ENCODE assay signal across 8 cellular contexts in genomic region chr3:160012108-160012507, GRCh38. TPM values are rescaled to one million over a fixed set of nuclear protein-coding genes. Genes with fewer than 3 reads are reported as not detected.
DNase-seq lines count a peak whose midpoint lies in the region; ATAC-seq and TF ChIP-seq lines count a peak whose summit lies in the region.

No MANE protein-coding gene starts in this region.

- H3K27me3 ChIP-seq in stomach: no peaks in the 10 kb centered on the region

- TF ChIP-seq EP300 in stomach (IDR thresholded peaks at IDR 0.05): no peak

- ATAC-seq in GM21717 (IDR thresholded peaks at IDR 0.05; ENCODE audit: unreplicated experiment) (peak; percentile 81), HG03457 (IDR thresholded peaks at IDR 0.05; ENCODE audit: unreplicated experiment) (peak; percentile 70), mucosa of descending colon (peak; percentile 66), SK-N-SH treated with all-trans-retinoic acid at 6 μM for 48 hours (no peak)

- no peak for TF ChIP-seq POLR2A in stomach (IDR thresholded peaks at IDR 0.05)

- no peak overlapping the region for H3K27ac ChIP-seq in stomach

- H3K4me3 ChIP-seq in mucosa of descending colon: no peak overlapping the region
- no peak overlapping the region for H3K4me3 ChIP-seq in stomach

- intact Hi-C loops in mucosa of descending colon (cut with DNase I, micrococcal nuclease) (loop anchor here in 1 of 2 donors (10.0 kb wide), 1 partner anchor 397 kb away; no protein-coding TSS in a partner anchor), stomach (cut with DNase I; ENCODE audit: low total_unique reads) (no loop called here)

- H3K9me3 ChIP-seq in mucosa of descending colon (no peaks in the 10 kb centered on the region), stomach (no peaks in the 10 kb centered on the region)

- WGBS in stomach, 5 donors: 45 to 55% (median 52%) methylated on average over 2 of the region's 2 CpGs

- H3K4me1 ChIP-seq in mucosa of descending colon (ENCODE audit: low read depth) (no peaks in the 10 kb centered on the region), stomach (no peaks in the 10 kb centered on the region)

- DNase-seq in SKM-1 (lab: John Stamatoyannopoulos, UW; ENCODE audit: unreplicated experiment) (peak; percentile 9), SKM-1 treated with dmso at 0.1 percent for 144 hours (lab: John Stamatoyannopoulos, UW; ENCODE audit: unreplicated experiment) (no peak), mucosa of descending colon (no peak), stomach (no peak), NCI-H2081 treated with DMSO at 0.1 percent for 48 hours (lab: John Stamatoyannopoulos, UW) (no peak)

- TF ChIP-seq CTCF in mucosa of descending colon (IDR thresholded peaks at IDR 0.05) (no peak), stomach (IDR thresholded peaks at IDR 0.05) (no peak)

- H3K36me3 ChIP-seq in mucosa of descending colon (ENCODE audit: low read depth) (no peaks in the 10 kb centered on the region), stomach (no peaks in the 10 kb centered on the region)

TF ChIP-seq in SK-N-SH treated with all-trans-retinoic acid at 6 μM for 48 hours, 23 proteins besides CTCF, POLR2A, EP300 and RAD21:
- TF ChIP-seq ISL1 (CRISPR knock-in tag; IDR thresholded peaks at IDR 0.05) (no peak), ARNTL (CRISPR knock-in tag; IDR thresholded peaks at IDR 0.05; ENCODE audit: borderline replicate concordance, low read depth) (no peak), PPARA (CRISPR knock-in tag; IDR thresholded peaks at IDR 0.05; ENCODE audit: borderline replicate concordance) (no peak), TSHZ2 (CRISPR knock-in tag; IDR thresholded peaks at IDR 0.05) (no peak), ZC3H10 (CRISPR knock-in tag; IDR thresholded peaks at IDR 0.05) (no peak), ZNF70 (CRISPR knock-in tag; IDR thresholded peaks at IDR 0.05) (no peak), TOX (CRISPR knock-in tag; IDR thresholded peaks at IDR 0.05; ENCODE audit: borderline replicate concordance) (no peak), BACH2 (CRISPR knock-in tag; IDR thresholded peaks at IDR 0.05; ENCODE audit: borderline replicate concordance) (no peak), ZFP30 (CRISPR knock-in tag; IDR thresholded peaks at IDR 0.05) (no peak), ESRRG (CRISPR knock-in tag; IDR thresholded peaks at IDR 0.05) (no peak), GLIS3 (CRISPR knock-in tag; IDR thresholded peaks at IDR 0.05) (no peak), TCF4 (CRISPR knock-in tag; IDR thresholded peaks at IDR 0.05; ENCODE audit: borderline replicate concordance) (no peak), RARB (CRISPR knock-in tag; IDR thresholded peaks at IDR 0.05) (no peak), PATZ1 (CRISPR knock-in tag; IDR thresholded peaks at IDR 0.05; ENCODE audit: borderline replicate concordance) (no peak), CSDC2 (CRISPR knock-in tag; IDR thresholded peaks at IDR 0.05) (no peak), SNAI2 (CRISPR knock-in tag; IDR thresholded peaks at IDR 0.05) (no peak), CSRNP3 (CRISPR knock-in tag; IDR thresholded peaks at IDR 0.05) (no peak), OSR1 (CRISPR knock-in tag; IDR thresholded peaks at IDR 0.05) (no peak)
- TF ChIP-seq, protein P1, sequence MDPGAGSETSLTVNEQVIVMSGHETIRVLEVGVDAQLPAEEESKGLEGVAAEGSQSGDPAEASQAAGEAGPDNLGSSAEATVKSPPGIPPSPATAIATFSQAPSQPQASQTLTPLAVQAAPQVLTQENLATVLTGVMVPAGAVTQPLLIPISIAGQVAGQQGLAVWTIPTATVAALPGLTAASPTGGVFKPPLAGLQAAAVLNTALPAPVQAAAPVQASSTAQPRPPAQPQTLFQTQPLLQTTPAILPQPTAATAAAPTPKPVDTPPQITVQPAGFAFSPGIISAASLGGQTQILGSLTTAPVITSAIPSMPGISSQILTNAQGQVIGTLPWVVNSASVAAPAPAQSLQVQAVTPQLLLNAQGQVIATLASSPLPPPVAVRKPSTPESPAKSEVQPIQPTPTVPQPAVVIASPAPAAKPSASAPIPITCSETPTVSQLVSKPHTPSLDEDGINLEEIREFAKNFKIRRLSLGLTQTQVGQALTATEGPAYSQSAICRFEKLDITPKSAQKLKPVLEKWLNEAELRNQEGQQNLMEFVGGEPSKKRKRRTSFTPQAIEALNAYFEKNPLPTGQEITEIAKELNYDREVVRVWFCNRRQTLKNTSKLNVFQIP (CRISPR knock-in tag; IDR thresholded peaks at IDR 0.05; ENCODE audit: borderline replicate concordance, low read depth): no peak

RNA-seq across cellular contexts. Expression of gene IL12A, which starts 23.5 kb away (rescaled TPM):
- total RNA-seq in mucosa of descending colon: 1 to 10 TPM in 1 of 3 donors, under 1 TPM in 2; 0.23 to 2.3 (median 0.27) TPM
- 10 to 100 TPM in 1 of 5 donors, 1 to 10 TPM in 1, not detected in 3; 1.7 to 35.9 TPM for total RNA-seq in stomach
- 1 to 10 TPM in 1 of 3 donors, under 1 TPM in 1, not detected in 1; 0.25 to 2.5 TPM for polyA plus RNA-seq in stomach
